Comparison of ENCODE assay signal across 8 cellular contexts in the genomic region with DNA sequence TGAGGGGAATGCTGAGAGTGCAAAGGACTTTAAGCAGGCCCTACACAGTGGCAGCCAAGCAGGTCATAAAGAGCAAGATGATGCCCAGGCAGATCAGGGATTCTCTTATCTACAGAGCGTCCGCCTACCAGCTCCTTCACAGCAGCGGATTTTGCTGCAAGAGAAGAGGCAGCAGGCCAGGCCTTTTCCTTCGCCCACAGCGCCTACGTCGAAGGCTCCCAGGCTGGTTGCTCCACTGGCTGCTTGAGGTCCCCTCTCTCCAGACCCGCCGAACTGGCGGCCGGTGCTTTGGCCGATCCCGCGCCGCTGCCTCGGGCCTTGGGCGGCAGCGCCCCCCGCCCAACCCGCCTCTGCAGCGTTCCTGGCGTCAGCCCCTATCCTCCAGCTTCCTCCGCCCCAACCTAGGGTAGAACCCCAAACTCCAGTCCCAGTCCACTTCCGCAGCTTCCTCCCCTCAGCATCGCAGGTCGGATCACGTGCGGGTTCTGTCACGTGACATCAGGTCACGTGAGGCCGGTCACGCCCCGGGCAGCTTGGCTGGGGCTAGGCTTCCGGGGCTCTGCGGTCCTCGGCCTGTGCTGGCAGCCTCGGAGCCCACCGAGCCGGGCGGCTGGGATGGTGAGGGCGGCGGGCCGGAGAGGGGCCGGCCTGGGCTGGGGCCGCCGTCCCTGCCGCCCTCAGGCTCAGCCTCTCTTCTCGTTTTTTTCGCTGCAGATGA. TPM values are rescaled to one million over a fixed set of nuclear protein-coding genes. Genes with fewer than 3 reads are reported as not detected.
DNase-seq lines count a peak whose midpoint lies in the region; ATAC-seq, FAIRE-seq and TF ChIP-seq lines count a peak whose summit lies in the region.
"Not testable (repeated sequence)": the region's sequence is repeated elsewhere in the genome, so short reads cannot be mapped to it uniquely, and the experiment has no call there.

A gene with protein sequence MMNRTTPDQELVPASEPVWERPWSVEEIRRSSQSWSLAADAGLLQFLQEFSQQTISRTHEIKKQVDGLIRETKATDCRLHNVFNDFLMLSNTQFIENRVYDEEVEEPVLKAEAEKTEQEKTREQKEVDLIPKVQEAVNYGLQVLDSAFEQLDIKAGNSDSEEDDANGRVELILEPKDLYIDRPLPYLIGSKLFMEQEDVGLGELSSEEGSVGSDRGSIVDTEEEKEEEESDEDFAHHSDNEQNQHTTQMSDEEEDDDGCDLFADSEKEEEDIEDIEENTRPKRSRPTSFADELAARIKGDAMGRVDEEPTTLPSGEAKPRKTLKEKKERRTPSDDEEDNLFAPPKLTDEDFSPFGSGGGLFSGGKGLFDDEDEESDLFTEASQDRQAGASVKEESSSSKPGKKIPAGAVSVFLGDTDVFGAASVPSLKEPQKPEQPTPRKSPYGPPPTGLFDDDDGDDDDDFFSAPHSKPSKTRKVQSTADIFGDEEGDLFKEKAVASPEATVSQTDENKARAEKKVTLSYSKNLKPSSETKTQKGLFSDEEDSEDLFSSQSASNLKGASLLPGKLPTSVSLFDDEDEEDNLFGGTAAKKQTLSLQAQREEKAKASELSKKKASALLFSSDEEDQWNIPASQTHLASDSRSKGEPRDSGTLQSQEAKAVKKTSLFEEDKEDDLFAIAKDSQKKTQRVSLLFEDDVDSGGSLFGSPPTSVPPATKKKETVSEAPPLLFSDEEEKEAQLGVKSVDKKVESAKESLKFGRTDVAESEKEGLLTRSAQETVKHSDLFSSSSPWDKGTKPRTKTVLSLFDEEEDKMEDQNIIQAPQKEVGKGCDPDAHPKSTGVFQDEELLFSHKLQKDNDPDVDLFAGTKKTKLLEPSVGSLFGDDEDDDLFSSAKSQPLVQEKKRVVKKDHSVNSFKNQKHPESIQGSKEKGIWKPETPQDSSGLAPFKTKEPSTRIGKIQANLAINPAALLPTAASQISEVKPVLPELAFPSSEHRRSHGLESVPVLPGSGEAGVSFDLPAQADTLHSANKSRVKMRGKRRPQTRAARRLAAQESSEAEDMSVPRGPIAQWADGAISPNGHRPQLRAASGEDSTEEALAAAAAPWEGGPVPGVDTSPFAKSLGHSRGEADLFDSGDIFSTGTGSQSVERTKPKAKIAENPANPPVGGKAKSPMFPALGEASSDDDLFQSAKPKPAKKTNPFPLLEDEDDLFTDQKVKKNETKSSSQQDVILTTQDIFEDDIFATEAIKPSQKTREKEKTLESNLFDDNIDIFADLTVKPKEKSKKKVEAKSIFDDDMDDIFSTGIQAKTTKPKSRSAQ (N-terminal part only) (plus strand): TSS at position 564 of the 718 bp plus-strand sequence. CDS start 52 bp downstream, at position 616.

- peaks cover 18% of the 10 kb centered on the region for H3K4me1 ChIP-seq in mononuclear cell (ENCODE audit: insufficient read depth, low read length)

- H3K36me3 Mint-ChIP-seq in IgD-negative memory B cell; activated T-cell treated with anti-CD3 and anti-CD28 coated beads, Interleukin-2, amount 50 U/mL, for 4 hours (ENCODE audit: insufficient read depth): not testable (repeated sequence)

- H3K9me3 Mint-ChIP-seq in IgD-negative memory B cell; activated T-cell treated with anti-CD3 and anti-CD28 coated beads, Interleukin-2, amount 50 U/mL, for 4 hours: not testable (repeated sequence)

- not testable (repeated sequence) for H3K27me3 ChIP-seq in mononuclear cell (ENCODE audit: insufficient read depth, low read length)

- ATAC-seq in GM21619 (IDR thresholded peaks at IDR 0.05; ENCODE audit: unreplicated experiment), result peak; percentile 93
- peak; percentile 97 to 98 for ATAC-seq in activated T-cell treated with anti-CD3 and anti-CD28 coated beads, Interleukin-2, amount 50 U/mL, for 4 hours

- H3K4me3 Mint-ChIP-seq in IgD-negative memory B cell, result peak within 1 kb of the TSS; percentile 85 to 94 (median 94)
- peak within 1 kb of the TSS; percentile 88 for H3K4me3 Mint-ChIP-seq in activated T-cell treated with anti-CD3 and anti-CD28 coated beads, Interleukin-2, amount 50 U/mL, for 4 hours

- H3K27me3 Mint-ChIP-seq in IgD-negative memory B cell; activated T-cell treated with anti-CD3 and anti-CD28 coated beads, Interleukin-2, amount 50 U/mL, for 4 hours (ENCODE audit: low read depth): not testable (repeated sequence)

- H3K4me1 Mint-ChIP-seq in IgD-negative memory B cell, result not testable (repeated sequence)
- H3K4me1 Mint-ChIP-seq in activated T-cell treated with anti-CD3 and anti-CD28 coated beads, Interleukin-2, amount 50 U/mL, for 4 hours (ENCODE audit: low read depth), result peaks cover 12% of the 10 kb centered on the region

- H3K4me3 ChIP-seq in epithelial cell of proximal tubule (ENCODE audit: low read depth, low read length) (peak within 1 kb of the TSS; percentile 73), mononuclear cell (ENCODE audit: low read length) (peak within 1 kb of the TSS; percentile 62)

- not testable (repeated sequence) for TF ChIP-seq CTCF in epithelial cell of proximal tubule (conservative IDR thresholded peaks at IDR 0.05; ENCODE audit: low read depth, low read length)

- not testable (repeated sequence) for FAIRE-seq in RCC 7860 (lab: Jason Lieb, UNC)

- H3K27ac Mint-ChIP-seq in IgD-negative memory B cell, result peak within 1 kb of the TSS; percentile 96 to 97 (median 96)

- DNase-seq in DMS153 treated with DMSO at 0.1 percent for 48 hours (lab: John Stamatoyannopoulos, UW; ENCODE audit: unreplicated experiment) (peak; percentile 51), RCC 7860 (ENCODE audit: low spot score) (peak; percentile 53), epithelial cell of proximal tubule (ENCODE audit: low read depth) (peak; percentile 1)
- peak; percentile 96 for DNase-seq in activated T-cell treated with anti-CD3 and anti-CD28 coated beads, Interleukin-2, amount 50 U/mL, for 4 hours
- peak; percentile 84 to 91 for DNase-seq in stimulated activated CD8-positive, alpha-beta memory T cell treated with anti-CD3 and anti-CD28 coated beads, Interleukin-2, amount 100 ng/mL, for 48 hours (ENCODE audit: low read depth in 2 of 2)

- H3K9me3 ChIP-seq in mononuclear cell (ENCODE audit: low read depth, low read length), result not testable (repeated sequence)

RNA-seq across cellular contexts. Expression of the gene that starts here (rescaled TPM):
- polyA plus RNA-seq in IgD-negative memory B cell, result 31.7 TPM
- 10 to 100 TPM; 21.6 to 24.9 (median 22.5) TPM for total RNA-seq in activated T-cell treated with anti-CD3 and anti-CD28 coated beads, Interleukin-2, amount 50 U/mL, for 4 hours
- total RNA-seq in epithelial cell of proximal tubule, result 19.0 and 20.6 TPM in 2 replicates
- 45.4 TPM for total RNA-seq in mononuclear cell

Comparison
In these comparisons a context has a peak if more than half of its experiments do, and no peak if none do; other contexts are left out.
1. Peak in every context shown above with its lines: DNase-seq, ATAC-seq and H3K4me3 ChIP-seq.
2. DNase-seq: peak in every context shown above with its lines; median percentile 96 in activated T-cell treated with anti-CD3 and anti-CD28 coated beads, Interleukin-2, amount 50 U/mL, for 4 hours; 88 in stimulated activated CD8-positive, alpha-beta memory T cell treated with anti-CD3 and anti-CD28 coated beads, Interleukin-2, amount 100 ng/mL, for 48 hours; 53 in RCC 7860; 51 in DMS153 treated with DMSO at 0.1 percent for 48 hours; 1 in epithelial cell of proximal tubule.